In genomic region chr5:1639757-1640156, GRCh38 we compare ENCODE assay signal across 24 cellular contexts.
DNase-seq lines count a peak whose midpoint lies in the region; ATAC-seq and TF ChIP-seq lines count a peak whose summit lies in the region.
"Had no signal": no experiment of that assay in that cellular context is flagged by ENCODE, and none has a peak within 500 bp of the region (broad histone marks: within the 10 kb centered on the region; RNA-seq: fewer than 3 reads in every experiment).

No MANE protein-coding gene starts in this region.

- no peak overlapping the region for H3K27ac Mint-ChIP-seq in endodermal cell
- H3K27ac Mint-ChIP-seq: CD8-positive, alpha-beta T cell; HFFc6 had no signal

- no peaks in the 10 kb centered on the region for H3K36me3 ChIP-seq in endodermal cell (ENCODE audit: control insufficient read depth, insufficient read depth, low read length)
- no peaks in the 10 kb centered on the region for H3K36me3 ChIP-seq in upper lobe of right lung
- H3K36me3 ChIP-seq: BE2C had no signal

- no peak for ATAC-seq in upper lobe of right lung
- no peak for ATAC-seq in HG03354 (IDR thresholded peaks at IDR 0.05; ENCODE audit: poor library complexity, severe bottlenecking, unreplicated experiment)
- ATAC-seq in GM21576 (IDR thresholded peaks at IDR 0.05; ENCODE audit: unreplicated experiment): no peak
- ATAC-seq: CD8-positive, alpha-beta T cell; PC-3; SK-N-SH treated with all-trans-retinoic acid at 6 μM for 48 hours had no signal

- no peak overlapping the region for H3K4me3 Mint-ChIP-seq in endodermal cell
- H3K4me3 Mint-ChIP-seq: CD8-positive, alpha-beta T cell; HFFc6 had no signal

- H3K27me3 ChIP-seq in endodermal cell (ENCODE audit: control insufficient read depth, insufficient read depth, low read length, poor library complexity, severe bottlenecking): peaks cover 23% of the 10 kb centered on the region
- peaks cover 21% of the 10 kb centered on the region for H3K27me3 ChIP-seq in upper lobe of right lung

- H3K4me3 ChIP-seq in endodermal cell (ENCODE audit: low read length) (no peak overlapping the region), upper lobe of right lung (no peak overlapping the region)

- H3K9me3 Mint-ChIP-seq in endodermal cell: no peaks in the 10 kb centered on the region
- H3K9me3 Mint-ChIP-seq: CD8-positive, alpha-beta T cell; HFFc6 had no signal

- DNase-seq in DMS153 (lab: John Stamatoyannopoulos, UW) (peak; percentile 38), DMS153 treated with DMSO at 0.1 percent for 48 hours (lab: John Stamatoyannopoulos, UW; ENCODE audit: unreplicated experiment) (no peak), GM10266 (ENCODE audit: extremely low spot score) (peak; percentile 4), endodermal cell (peak; percentile 26), upper lobe of right lung (peak; percentile 33)
- no peak for DNase-seq in activated effector memory CD4-positive, alpha-beta T cell treated with anti-CD3 and anti-CD28 coated beads, Interleukin-2, amount 50 U/mL, for 16 hours
- DNase-seq: BE2C, DMS79 treated with DMSO at 0.1 percent for 48 hours, HFFc6, IMR-90, Karpas-422, MM.1S, NCI-H1105 treated with DMSO at 0.1 percent for 48 hours, NCI-H1694, NCI-H2227 treated with DMSO at 0.1 percent for 48 hours, NCI-H510A treated with DMSO at 0.1 percent for 48 hours, PC-3, RPMI8226, SIG-M5 had no signal

- H3K9me3 ChIP-seq in endodermal cell (ENCODE audit: control insufficient read depth, low read length) (no peaks in the 10 kb centered on the region), upper lobe of right lung (no peaks in the 10 kb centered on the region)
- H3K9me3 ChIP-seq: BE2C had no signal

- intact Hi-C loops in upper lobe of right lung (cut with DNase I): loop anchor here (10.0 kb wide), 1 partner anchor 455 kb away; no protein-coding TSS in a partner anchor

- H3K4me1 ChIP-seq in endodermal cell (ENCODE audit: control insufficient read depth, insufficient read depth, low read length) (peaks cover 2% of the 10 kb centered on the region), upper lobe of right lung (no peaks in the 10 kb centered on the region)
- H3K4me1 ChIP-seq: BE2C had no signal

- H3K9ac ChIP-seq in endodermal cell (ENCODE audit: extremely low read depth, low read length, poor library complexity, severe bottlenecking): no peak overlapping the region

- H3K27me3 Mint-ChIP-seq in endodermal cell (ENCODE audit: insufficient read depth): peaks cover 24% of the 10 kb centered on the region

- no peak for TF ChIP-seq CTCF in GM10266 (IDR thresholded peaks at IDR 0.05; ENCODE audit: control insufficient read depth, insufficient read depth, low read depth, missing control alignments)
- TF ChIP-seq CTCF in endodermal cell (conservative IDR thresholded peaks at IDR 0.05): no peak
- TF ChIP-seq CTCF in upper lobe of right lung (IDR thresholded peaks at IDR 0.05): no peak

- H3K27ac ChIP-seq in endodermal cell (ENCODE audit: low read depth, low read length) (no peak overlapping the region), upper lobe of right lung (no peak overlapping the region)
- H3K27ac ChIP-seq: 22Rv1 had no signal

- H3K36me3 Mint-ChIP-seq in endodermal cell (ENCODE audit: low read depth): no peaks in the 10 kb centered on the region
- H3K36me3 Mint-ChIP-seq: CD8-positive, alpha-beta T cell had no signal

- peaks cover 8% of the 10 kb centered on the region for H3K4me1 Mint-ChIP-seq in endodermal cell

- 93 to 96% methylated on average over 14 of the region's 14 CpGs for WGBS in endodermal cell (ENCODE audit: insufficient coverage in 1 of 2, insufficient read length in 1 of 2), 2 experiments

Comparison
In these comparisons a context has a peak if more than half of its experiments do, and no peak if none do; other contexts are left out.
1. DNase-seq: peak in DMS153 (single experiment), GM10266 (single experiment), endodermal cell (single experiment) and upper lobe of right lung (single experiment); none in DMS153 treated with DMSO at 0.1 percent for 48 hours (single experiment) and activated effector memory CD4-positive, alpha-beta T cell treated with anti-CD3 and anti-CD28 coated beads, Interleukin-2, amount 50 U/mL, for 16 hours (single experiment).